8 cellular contexts compared by ENCODE assay signal in the genomic region with DNA sequence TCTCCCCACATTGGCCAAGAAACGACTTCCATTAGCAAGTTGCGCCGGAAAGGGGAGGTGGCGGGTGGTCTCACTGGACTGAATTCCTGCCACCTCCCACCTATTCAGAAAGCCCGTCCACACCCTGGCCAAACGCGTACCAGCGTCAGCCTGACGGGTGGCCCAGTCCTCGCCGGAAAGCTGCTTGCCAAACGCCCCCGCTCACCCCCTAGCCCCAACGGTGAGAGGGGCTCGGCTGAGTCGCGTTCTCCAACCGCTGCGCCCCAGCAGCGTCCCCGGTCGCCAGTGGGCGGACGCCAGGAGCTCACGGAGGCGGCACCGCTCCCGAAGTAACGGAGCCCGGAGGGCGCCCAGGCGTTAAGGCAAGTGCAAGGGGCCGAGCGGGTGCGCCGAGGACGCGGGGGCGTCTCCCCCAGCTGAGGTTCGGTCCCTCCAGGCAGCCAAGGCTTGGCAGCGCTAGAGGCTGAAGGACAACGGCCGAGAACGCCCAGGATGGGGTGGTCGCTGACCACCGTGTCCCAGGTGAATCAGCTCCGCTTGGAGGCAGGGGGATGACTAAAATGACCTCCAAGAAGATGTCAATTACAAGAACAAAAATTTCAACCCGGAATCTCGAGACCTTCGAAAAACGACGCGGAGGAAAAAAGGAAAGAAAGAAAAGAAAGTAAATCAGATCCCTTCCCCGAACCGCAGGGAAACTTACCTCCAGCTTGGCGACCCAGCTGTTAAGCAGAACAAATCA.
A peak's percentile ranks its signal among the peaks of the same experiment; 100 is the strongest.
DNase-seq lines count a peak whose midpoint lies in the region; ATAC-seq and TF ChIP-seq lines count a peak whose summit lies in the region.

No MANE protein-coding gene starts in this region.

- intact Hi-C loops in Panc1 (cut with micrococcal nuclease; ENCODE audit: unreplicated experiment) = loop anchor here (2.0 to 10.0 kb wide), 2 partner anchors 31 to 123 kb away; no protein-coding TSS in a partner anchor

- H3K9ac ChIP-seq in mucosa of stomach (ENCODE audit: low read length) = peak overlapping the region; percentile 91

- no peak for TF ChIP-seq CTCF in Panc1 (IDR thresholded peaks at IDR 0.05)

- peaks cover 7% of the 10 kb centered on the region; the same call in 1 of the 2 replicates for H3K36me3 ChIP-seq in Panc1 (ENCODE audit: control insufficient read depth, insufficient read depth, low read length)
- no peaks in the 10 kb centered on the region for H3K36me3 ChIP-seq in mucosa of stomach (ENCODE audit: control insufficient read depth, insufficient read depth, low read length)

- peak overlapping the region; percentile 96 for H3K27ac ChIP-seq in Panc1 (ENCODE audit: low read length)

- CTCF ChIA-PET in Panc1 (lab: Charles Lee) = interaction anchor here (0.7 to 1.0 kb wide), 3 partner anchors 31 to 598 kb away, joined by 3 to 7 read pairs (median 4); no protein-coding TSS in a partner anchor

- H3K4me3 ChIP-seq in Panc1 (ENCODE audit: low read depth in 2 of 2, low read length in 2 of 2) = peak overlapping the region; percentile 89 to 94
- H3K4me3 ChIP-seq in mucosa of stomach (ENCODE audit: low read length) = peak overlapping the region; percentile 96

- in situ Hi-C loops in Panc1 (cut with HindIII; ENCODE audit: low pct_unique_long_range_greater_than_20kb, low sequenced_read_pairs) = no loop called here

- BruUV-seq in Panc1 (replicated peaks; lab: Mats Ljungman, UMichigan) = TSS peak; percentile 75

- POLR2A ChIA-PET in Panc1 (lab: Charles Lee) = interaction anchor here (0.7 to 1.3 kb wide), 2 partner anchors 21 to 26 kb away, joined by 4 read pairs; no protein-coding TSS in a partner anchor

- H3K4me1 ChIP-seq in Panc1 (ENCODE audit: control insufficient read depth, insufficient read depth, low read length) = peaks cover 28% of the 10 kb centered on the region
- H3K4me1 ChIP-seq in mucosa of stomach (ENCODE audit: control insufficient read depth, insufficient read depth, low read length) = peaks cover 34% of the 10 kb centered on the region

- no peaks in the 10 kb centered on the region for H3K9me3 ChIP-seq in Panc1 (ENCODE audit: control insufficient read depth, insufficient read depth, low read depth, low read length)
- no peaks in the 10 kb centered on the region for H3K9me3 ChIP-seq in mucosa of stomach (ENCODE audit: control insufficient read depth, low read length)

- DNase-seq in Panc1 (ENCODE audit: low read depth, low spot score) (no peak), ecto neural progenitor cell (ENCODE audit: low spot score) (peak; percentile 75), mesenteric fat pad (ENCODE audit: low spot score) (no peak), HuH-7.5 (ENCODE audit: low spot score) (no peak), AML-193 (lab: John Stamatoyannopoulos, UW) (no peak)

- no peaks in the 10 kb centered on the region for H3K27me3 ChIP-seq in Panc1 (ENCODE audit: control insufficient read depth, insufficient read depth, low read length)
- no peaks in the 10 kb centered on the region for H3K27me3 ChIP-seq in mucosa of stomach (ENCODE audit: control insufficient read depth, insufficient read depth, low read length)

- ATAC-seq in GM19372 (IDR thresholded peaks at IDR 0.05; ENCODE audit: low read depth, unreplicated experiment) = peak; percentile 2
- ATAC-seq in Panc1 = peak; percentile 11
- no peak for ATAC-seq in HG02678 (IDR thresholded peaks at IDR 0.05; ENCODE audit: unreplicated experiment)
